In genomic region chr5:54115768-54116403, GRCh38 we compare ENCODE assay signal across 20 cellular contexts.
A peak's percentile ranks its signal among the peaks of the same experiment; 100 is the strongest.
DNase-seq lines count a peak whose midpoint lies in the region; ATAC-seq and TF ChIP-seq lines count a peak whose summit lies in the region.
"Had no signal": no experiment of that assay in that cellular context is flagged by ENCODE, and none has a peak within 500 bp of the region (broad histone marks: within the 10 kb centered on the region; RNA-seq: fewer than 3 reads in every experiment).

No MANE protein-coding gene starts in this region.

- H3K27ac Mint-ChIP-seq in CD8-positive, alpha-beta T cell: no peak overlapping the region
- H3K27ac Mint-ChIP-seq in GM23338 (no peak overlapping the region), CD14-positive monocyte (no peak overlapping the region)
- H3K27ac Mint-ChIP-seq: H9; stimulated activated effector memory CD8-positive, alpha-beta T cell treated with anti-CD3 and anti-CD28 coated beads, Interleukin-12 subunit alpha, Interleukin-12 subunit beta, amount 100 ng/mL, for 72 hours had no signal

- CTCF ChIA-PET in mammary epithelial cell (lab: Charles Lee; ENCODE audit: low non-redundant PET): no interaction called here
- CTCF ChIA-PET in CD8-positive, alpha-beta T cell (lab: Charles Lee): no interaction called here

- H3K9me3 ChIP-seq in mammary epithelial cell (replicated peaks; ENCODE audit: insufficient read depth, low read length) (no peaks in the 10 kb centered on the region), WERI-Rb-1 (ENCODE audit: severe bottlenecking) (no peaks in the 10 kb centered on the region)
- H3K9me3 ChIP-seq in CD8-positive, alpha-beta T cell (ENCODE audit: low read length): no peaks in the 10 kb centered on the region
- H3K9me3 ChIP-seq: uterus had no signal

- H3F3A ChIP-seq in GM23338 (replicated peaks; ENCODE audit: low read depth): no peaks in the 10 kb centered on the region

- no peak overlapping the region for H3K9ac ChIP-seq in mammary epithelial cell (ENCODE audit: insufficient read depth, low read length)

- intact Hi-C loops in mammary epithelial cell (cut with micrococcal nuclease) (no loop called here), CD14-positive monocyte (cut with micrococcal nuclease) (no loop called here)
- intact Hi-C loops in CD8-positive, alpha-beta T cell (cut with DNase I, micrococcal nuclease): no loop called here

- H3K36me3 ChIP-seq in mammary epithelial cell (ENCODE audit: insufficient read depth, low read length) (no peaks in the 10 kb centered on the region), WERI-Rb-1 (no peaks in the 10 kb centered on the region), GM23338 (ENCODE audit: insufficient read depth) (no peaks in the 10 kb centered on the region)
- no peaks in the 10 kb centered on the region for H3K36me3 ChIP-seq in CD8-positive, alpha-beta T cell (ENCODE audit: insufficient read depth, low read length)
- H3K36me3 ChIP-seq: uterus had no signal

- H3K9me3 Mint-ChIP-seq in CD8-positive, alpha-beta T cell: no peaks in the 10 kb centered on the region
- no peaks in the 10 kb centered on the region for H3K9me3 Mint-ChIP-seq in GM23338
- peaks cover 0 to 2% (median 0%) of the 10 kb centered on the region in 7 donors for H3K9me3 Mint-ChIP-seq in CD14-positive monocyte
- H3K9me3 Mint-ChIP-seq: H9; stimulated activated effector memory CD8-positive, alpha-beta T cell treated with anti-CD3 and anti-CD28 coated beads, Interleukin-12 subunit alpha, Interleukin-12 subunit beta, amount 100 ng/mL, for 72 hours had no signal

- WGBS in mammary epithelial cell (ENCODE audit: low coverage, missing lambda C conversion rate): 89% methylated on average over 3 of the region's 3 CpGs

- H3K4me3 Mint-ChIP-seq in CD8-positive, alpha-beta T cell: no peak overlapping the region
- H3K4me3 Mint-ChIP-seq in GM23338: no peak overlapping the region
- no peak overlapping the region for H3K4me3 Mint-ChIP-seq in CD14-positive monocyte
- H3K4me3 Mint-ChIP-seq: H9; naive thymus-derived CD8-positive, alpha-beta T cell; stimulated activated effector memory CD8-positive, alpha-beta T cell treated with anti-CD3 and anti-CD28 coated beads, Interleukin-12 subunit alpha, Interleukin-12 subunit beta, amount 100 ng/mL, for 72 hours had no signal

- H4K20me1 ChIP-seq in mammary epithelial cell (ENCODE audit: insufficient read depth, low read length) (no peaks in the 10 kb centered on the region), GM23338 (replicated peaks; ENCODE audit: insufficient read depth) (no peaks in the 10 kb centered on the region)

- H3K27me3 Mint-ChIP-seq in CD8-positive, alpha-beta T cell (ENCODE audit: low read depth): no peaks in the 10 kb centered on the region
- no peaks in the 10 kb centered on the region for H3K27me3 Mint-ChIP-seq in GM23338 (ENCODE audit: insufficient read depth, low read depth, poor library complexity)
- peaks cover 0 to 2% (median 0%) of the 10 kb centered on the region in 3 donors for H3K27me3 Mint-ChIP-seq in CD14-positive monocyte (ENCODE audit: low read depth in 3 of 3)
- H3K27me3 Mint-ChIP-seq: naive thymus-derived CD8-positive, alpha-beta T cell had no signal

- H3K27ac ChIP-seq in mammary epithelial cell (ENCODE audit: insufficient read depth, low read depth, low read length) (no peak overlapping the region), WERI-Rb-1 (no peak overlapping the region), GM23338 (ENCODE audit: low read depth) (no peak overlapping the region)
- no peak overlapping the region for H3K27ac ChIP-seq in CD8-positive, alpha-beta T cell (ENCODE audit: low read depth, low read length)
- H3K27ac ChIP-seq: uterus had no signal

- H3K79me2 ChIP-seq in mammary epithelial cell (ENCODE audit: insufficient read depth, low read length) (no peaks in the 10 kb centered on the region), GM23338 (replicated peaks; ENCODE audit: insufficient read depth) (no peaks in the 10 kb centered on the region)

- POLR2A ChIA-PET in CD8-positive, alpha-beta T cell (lab: Charles Lee): no interaction called here

- H3K4me2 ChIP-seq in mammary epithelial cell (ENCODE audit: insufficient read depth, low read depth, low read length) (no peak overlapping the region), GM23338 (no peak overlapping the region)

- H3K4me3 ChIP-seq in mammary epithelial cell (replicated peaks in 1 of 3; ENCODE audit: insufficient read depth in 1 of 3, low read depth in 2 of 3, low read length in 3 of 3) (no peak overlapping the region), WERI-Rb-1 (ENCODE audit: low read depth, low read length) (no peak overlapping the region), GM23338 (no peak overlapping the region)
- H3K4me3 ChIP-seq in CD8-positive, alpha-beta T cell (ENCODE audit: low read depth, low read length): no peak overlapping the region
- H3K4me3 ChIP-seq: uterus had no signal

- ATAC-seq in CD8-positive, alpha-beta T cell: no peak
- no peak for ATAC-seq in GM23338
- ATAC-seq: left cardiac atrium; naive thymus-derived CD8-positive, alpha-beta T cell; stimulated activated effector memory CD8-positive, alpha-beta T cell treated with anti-CD3 and anti-CD28 coated beads, Interleukin-12 subunit alpha, Interleukin-12 subunit beta, amount 100 ng/mL, for 72 hours had no signal

- peak; percentile 31 for DNase-seq in A172 (ENCODE audit: low spot score)
- DNase-seq in GM13977 (ENCODE audit: low spot score): peak; percentile 6
- DNase-seq in NCI-H524 (lab: John Stamatoyannopoulos, UW): peak; percentile 87 to 94
- peak; percentile 77 for DNase-seq in mammary epithelial cell
- no peak for DNase-seq in WERI-Rb-1
- DNase-seq in CD8-positive, alpha-beta T cell: no peak
- no peak for DNase-seq in GM23338 (ENCODE audit: low spot score)
- DNase-seq in CD14-positive monocyte (ENCODE audit: low spot score): no peak
- DNase-seq: activated CD4-positive, alpha-beta T cell treated with anti-CD3 and anti-CD28 coated beads, Interleukin-2, amount 50 U/mL, for 48 hours; AML-193; effector CD4-positive, alpha-beta T cell; H9; left cardiac atrium; naive thymus-derived CD8-positive, alpha-beta T cell; NCI-H1092 treated with DMSO at 0.1 percent for 48 hours; NK-92 treated with Interleukin-12 subunit alpha and Interleukin-12 subunit beta, amount 100 ng/mL, for 24 hours; stimulated activated CD4-positive, alpha-beta T cell treated with anti-CD3 and anti-CD28 coated beads, Interleukin-2, amount 100 ng/mL, for 48 hours; T-helper 1 cell; uterus had no signal

- H2AFZ ChIP-seq in mammary epithelial cell (ENCODE audit: low read depth, low read length) (no peak overlapping the region), GM23338 (no peak overlapping the region)

- H3K4me1 ChIP-seq in mammary epithelial cell (ENCODE audit: insufficient read depth, low read length) (peaks cover 6% of the 10 kb centered on the region), GM23338 (ENCODE audit: insufficient read depth) (no peaks in the 10 kb centered on the region)
- H3K4me1 ChIP-seq in CD8-positive, alpha-beta T cell (ENCODE audit: insufficient read depth, low read length): no peaks in the 10 kb centered on the region
- H3K4me1 ChIP-seq: uterus had no signal

- H3K27me3 ChIP-seq in mammary epithelial cell (ENCODE audit: insufficient read depth, low read length) (no peaks in the 10 kb centered on the region), WERI-Rb-1 (ENCODE audit: insufficient read depth, low read depth, severe bottlenecking) (no peaks in the 10 kb centered on the region), GM23338 (ENCODE audit: insufficient read depth) (no peaks in the 10 kb centered on the region)
- no peaks in the 10 kb centered on the region for H3K27me3 ChIP-seq in CD8-positive, alpha-beta T cell (ENCODE audit: insufficient read depth, low read length)
- H3K27me3 ChIP-seq: uterus had no signal

- no peaks in the 10 kb centered on the region; the same call in 1 of the 2 replicates for H3K9me2 ChIP-seq in GM23338 (ENCODE audit: insufficient read depth)

- peaks cover 14% of the 10 kb centered on the region for H3K36me3 Mint-ChIP-seq in CD8-positive, alpha-beta T cell
- no peaks in the 10 kb centered on the region for H3K36me3 Mint-ChIP-seq in GM23338 (ENCODE audit: low read depth)
- H3K36me3 Mint-ChIP-seq in CD14-positive monocyte: peaks cover 3 to 13% of the 10 kb centered on the region in 2 donors
- H3K36me3 Mint-ChIP-seq: stimulated activated effector memory CD8-positive, alpha-beta T cell treated with anti-CD3 and anti-CD28 coated beads, Interleukin-12 subunit alpha, Interleukin-12 subunit beta, amount 100 ng/mL, for 72 hours had no signal

- BruUV-seq in mammary epithelial cell (replicated peaks; lab: Mats Ljungman, UMichigan): no TSS peak

- H3K4me1 Mint-ChIP-seq in CD8-positive, alpha-beta T cell (ENCODE audit: low read depth): no peaks in the 10 kb centered on the region
- H3K4me1 Mint-ChIP-seq in GM23338 (peaks cover 10% of the 10 kb centered on the region; the same call in 2 of the 3 replicates), CD14-positive monocyte (peaks cover 6% of the 10 kb centered on the region)
- H3K4me1 Mint-ChIP-seq: stimulated activated effector memory CD8-positive, alpha-beta T cell treated with anti-CD3 and anti-CD28 coated beads, Interleukin-12 subunit alpha, Interleukin-12 subunit beta, amount 100 ng/mL, for 72 hours had no signal

- dilution Hi-C loops in mammary epithelial cell (cut with HindIII; ENCODE audit: low sequenced_read_pairs): no loop called here

- in situ Hi-C loops in GM13977 (cut with MboI; ENCODE audit: low pct_unique_long_range_greater_than_20kb, low sequenced_read_pairs, unreplicated experiment) (no loop called here), mammary epithelial cell (cut with MboI; ENCODE audit: low sequenced_read_pairs in 2 of 2) (no loop called here)

- no peak for TF ChIP-seq CTCF in GM13977 (IDR thresholded peaks at IDR 0.05; ENCODE audit: extremely low read depth, insufficient read depth, missing control alignments)
- TF ChIP-seq CTCF in mammary epithelial cell (conservative IDR thresholded peaks at IDR 0.05 in 1 of 2, IDR thresholded peaks at IDR 0.05 in 1 of 2; ENCODE audit: extremely low read depth in 1 of 2, insufficient read depth in 1 of 2, low read depth in 1 of 2, low read length in 2 of 2): no peak
- no peak for TF ChIP-seq CTCF in WERI-Rb-1 (IDR thresholded peaks at IDR 0.05; ENCODE audit: low read depth, low read length)
- no peak for TF ChIP-seq CTCF in CD8-positive, alpha-beta T cell (IDR thresholded peaks at IDR 0.05)
- TF ChIP-seq CTCF in GM23338 (conservative IDR thresholded peaks at IDR 0.05; ENCODE audit: low read depth in 2 of 2): no peak
- no peak for TF ChIP-seq CTCF in CD14-positive monocyte (IDR thresholded peaks at IDR 0.05)

TF ChIP-seq in GM23338, 12 proteins besides CTCF, POLR2A, EP300 and RAD21 (continues in another document):
- no peak for TF ChIP-seq NANOG (IDR thresholded peaks at IDR 0.05; ENCODE audit: borderline replicate concordance)
- no peak for TF ChIP-seq POLR2AphosphoS5 (IDR thresholded peaks at IDR 0.05; ENCODE audit: low read depth)
- TF ChIP-seq ZNF114 (CRISPR knock-in tag; IDR thresholded peaks at IDR 0.05): no peak

Comparison
In these comparisons a context has a peak if more than half of its experiments do, and no peak if none do; other contexts are left out.
1. DNase-seq: peak in A172 (single experiment), GM13977 (single experiment), NCI-H524 (2 of 2) and mammary epithelial cell (single experiment); none in WERI-Rb-1 (single experiment), CD8-positive, alpha-beta T cell (0 of 7), GM23338 (single experiment) and CD14-positive monocyte (single experiment).